28 cellular contexts compared by ENCODE assay signal in genomic region chr2:61795408-61795807, GRCh38.
"Had no signal": no experiment of that assay in that cellular context is flagged by ENCODE, and none has a peak within 500 bp of the region (broad histone marks: within the 10 kb centered on the region; RNA-seq: fewer than 3 reads in every experiment).

No MANE protein-coding gene starts in this region.

- H3K4me3 Mint-ChIP-seq: dendritic cell treated with granulocyte-macrophage colony-stimulating factor and Interleukin-4, amounts not matched to agents 40 ng/mL and 50 ng/mL, for 4 days; effector memory CD8-positive, alpha-beta T cell; endodermal cell had no signal

- H3K4me1 ChIP-seq: colonic mucosa, foreskin keratinocyte, gastrocnemius medialis had no signal

- H3K36me3 ChIP-seq: colonic mucosa, esophagus muscularis mucosa, esophagus squamous epithelium, gastrocnemius medialis, gastroesophageal sphincter, heart left ventricle, heart right ventricle had no signal

- H3K27me3 ChIP-seq: colonic mucosa, dorsolateral prefrontal cortex, foreskin keratinocyte, gastrocnemius medialis, gastroesophageal sphincter had no signal

- FAIRE-seq: colon, endometrium, endothelial cell of umbilical vein, frontal cortex had no signal

- H3K27ac Mint-ChIP-seq: dendritic cell treated with granulocyte-macrophage colony-stimulating factor and Interleukin-4, amounts not matched to agents 40 ng/mL and 50 ng/mL, for 4 days; effector memory CD8-positive, alpha-beta T cell; endodermal cell had no signal

- DNase-seq: colonic mucosa; cortex of kidney; dermis blood vessel endothelial cell; dorsolateral prefrontal cortex; effector CD4-positive, alpha-beta T cell; effector CD8-positive, alpha-beta T cell; effector memory CD4-positive, alpha-beta T cell; effector memory CD8-positive, alpha-beta T cell; erythroblast; esophagus squamous epithelium; foreskin fibroblast; foreskin keratinocyte; foreskin melanocyte; gastrocnemius medialis; glutamatergic neuron; heart left ventricle; heart right ventricle had no signal

- H3K4me3 ChIP-seq: colonic mucosa, coronary artery, dorsolateral prefrontal cortex, esophagus muscularis mucosa, esophagus squamous epithelium, gastrocnemius medialis, gastroesophageal sphincter, heart left ventricle, heart right ventricle had no signal

- ATAC-seq: effector memory CD8-positive, alpha-beta T cell; esophagus mucosa; foreskin keratinocyte; gastrocnemius medialis; gastroesophageal sphincter; heart left ventricle; heart right ventricle had no signal

- H3K9me3 ChIP-seq: colonic mucosa, esophagus muscularis mucosa, esophagus squamous epithelium, gastrocnemius medialis, gastroesophageal sphincter, heart right ventricle had no signal

- H3K27ac ChIP-seq: colonic mucosa, coronary artery, dorsolateral prefrontal cortex, epithelial cell of prostate, esophagus muscularis mucosa, esophagus squamous epithelium, foreskin keratinocyte, gastrocnemius medialis, gastroesophageal sphincter, heart left ventricle, heart right ventricle had no signal

- H3K9me3 Mint-ChIP-seq: dendritic cell treated with granulocyte-macrophage colony-stimulating factor and Interleukin-4, amounts not matched to agents 40 ng/mL and 50 ng/mL, for 4 days had no signal
